Comparison of ENCODE assay signal across 8 cellular contexts in the genomic region with DNA sequence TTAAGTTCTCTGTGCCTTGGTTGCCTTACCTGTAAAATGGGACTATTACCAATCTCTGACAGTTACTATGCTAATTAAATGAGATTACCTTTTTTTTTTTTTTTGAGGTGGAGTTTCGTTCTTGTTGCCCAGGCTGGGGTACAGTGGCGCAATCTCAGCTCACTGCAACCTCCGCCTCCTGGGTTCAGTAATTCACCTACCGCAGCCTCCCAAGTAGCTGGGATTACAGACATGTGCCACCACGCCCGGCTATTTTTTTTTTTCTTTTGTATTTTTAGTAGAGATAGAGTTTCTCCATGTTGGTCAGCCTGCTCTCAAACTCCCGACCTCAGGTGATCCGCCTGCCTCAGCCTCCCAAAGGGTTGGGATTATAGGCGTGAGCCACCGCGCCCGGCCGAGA. TPM values are rescaled to one million over a fixed set of nuclear protein-coding genes. Genes with fewer than 3 reads are reported as not detected.
DNase-seq lines count a peak whose midpoint lies in the region; ATAC-seq, FAIRE-seq and TF ChIP-seq lines count a peak whose summit lies in the region.
"Not testable (repeated sequence)": the region's sequence is repeated elsewhere in the genome, so short reads cannot be mapped to it uniquely, and the experiment has no call there.

No MANE protein-coding gene starts in this region.

- DNase-seq in A549 (ENCODE audit: low read depth in 1 of 2, low spot score in 1 of 2); HFFc6; SJSA1 (ENCODE audit: low read depth in 1 of 2, low spot score in 2 of 2); esophagus muscularis mucosa (ENCODE audit: extremely low spot score); HepG2 (ENCODE audit: low spot score); sigmoid colon; transverse colon: not testable (repeated sequence)
- DNase-seq in MCF 10A (ENCODE audit: unreplicated experiment): peak; percentile 75

- H3K9ac ChIP-seq in HepG2 (ENCODE audit: insufficient read depth, low read depth, low read length): not testable (repeated sequence)

- H3K4me3 ChIP-seq in A549; SJSA1; esophagus muscularis mucosa; HepG2 (replicated peaks in 1 of 3; ENCODE audit: insufficient read depth in 1 of 3, low read depth in 2 of 3, low read length in 3 of 3); sigmoid colon; transverse colon: not testable (repeated sequence)

- ATAC-seq in A549, HepG2: not testable (repeated sequence)

- TF ChIP-seq RAD21 in A549 (conservative IDR thresholded peaks at IDR 0.05 in 1 of 2, IDR thresholded peaks at IDR 0.05 in 1 of 2); HepG2 (CRISPR knock-in tag; IDR thresholded peaks at IDR 0.05): not testable (repeated sequence)

- TF ChIP-seq EP300 in A549 (IDR thresholded peaks at IDR 0.05); esophagus muscularis mucosa (IDR thresholded peaks at IDR 0.05); HepG2 (IDR thresholded peaks at IDR 0.05; ENCODE audit: low read depth in 2 of 2, low read length in 2 of 2); HepG2 (CRISPR knock-in tag; IDR thresholded peaks at IDR 0.05; ENCODE audit: borderline replicate concordance); sigmoid colon (IDR thresholded peaks at IDR 0.05); transverse colon (IDR thresholded peaks at IDR 0.05; ENCODE audit: low read depth): not testable (repeated sequence)

- TSS peak; percentile 26 for BruUV-seq in MCF 10A (replicated peaks; lab: Mats Ljungman, UMichigan)
- not testable (repeated sequence) for BruUV-seq in HepG2 (replicated peaks; lab: Mats Ljungman, UMichigan)

- H3K4me1 Mint-ChIP-seq in HFFc6 (ENCODE audit: low read depth): peaks cover 64% of the 10 kb centered on the region
- H3K4me1 Mint-ChIP-seq in MCF 10A (ENCODE audit: insufficient read depth, unreplicated experiment): peaks cover 63% of the 10 kb centered on the region

- peak overlapping the region; percentile 98 for H3K27ac Mint-ChIP-seq in HFFc6
- H3K27ac Mint-ChIP-seq in MCF 10A (ENCODE audit: low read depth, unreplicated experiment): peak overlapping the region; percentile 88

- H3K4me2 ChIP-seq in A549: peak overlapping the region; percentile 89
- not testable (repeated sequence) for H3K4me2 ChIP-seq in HepG2 (ENCODE audit: low read depth, low read length)

- not testable (repeated sequence) for H3K79me2 ChIP-seq in HepG2 (ENCODE audit: insufficient read depth, low read length)

- TF ChIP-seq POLR2A in A549 (IDR thresholded peaks at IDR 0.05; ENCODE audit: low read length); esophagus muscularis mucosa (IDR thresholded peaks at IDR 0.05; ENCODE audit: low read depth); HepG2 (IDR thresholded peaks at IDR 0.05; ENCODE audit: insufficient read depth in 1 of 2, low read depth in 2 of 2, low read length in 2 of 2); sigmoid colon (IDR thresholded peaks at IDR 0.05); transverse colon (IDR thresholded peaks at IDR 0.05): not testable (repeated sequence)

- POLR2A ChIA-PET in A549 (lab: Yijun Ruan, JAX) (interaction anchor here (1.4 to 1.6 kb wide), 2 partner anchors 11 to 13 kb away, joined by 3 to 7 read pairs; no protein-coding TSS in a partner anchor), MCF 10A (lab: Yijun Ruan, JAX) (interaction anchor here (0.7 to 4.6 kb wide), 20 partner anchors 10 to 217 kb away, joined by 3 to 40 read pairs (median 8); no protein-coding TSS in a partner anchor)
- POLR2A ChIA-PET in HepG2 (lab: Yijun Ruan, JAX): not testable (repeated sequence)

- not testable (repeated sequence) for FAIRE-seq in A549 (lab: Jason Lieb, UNC); HepG2 (lab: Jason Lieb, UNC)

- TF ChIP-seq CTCF in A549 (IDR thresholded peaks at IDR 0.05); HFFc6 (IDR thresholded peaks at IDR 0.05); MCF 10A (IDR thresholded peaks at IDR 0.05; ENCODE audit: unreplicated experiment); esophagus muscularis mucosa (IDR thresholded peaks at IDR 0.05); HepG2 (CRISPR knock-in tag; IDR thresholded peaks at IDR 0.05); sigmoid colon (IDR thresholded peaks at IDR 0.05); transverse colon (IDR thresholded peaks at IDR 0.05): not testable (repeated sequence)

- H3K4me3 Mint-ChIP-seq in HFFc6: peak overlapping the region; percentile 92; the same call in 1 of the 2 replicates
- H3K4me3 Mint-ChIP-seq in MCF 10A (ENCODE audit: unreplicated experiment): peak overlapping the region; percentile 92

- intact Hi-C loops in MCF 10A (cut with micrococcal nuclease): loop anchor here (1.0 to 5.0 kb wide), 3 partner anchors 33 to 78 kb away; no protein-coding TSS in a partner anchor
- intact Hi-C loops in esophagus muscularis mucosa (cut with DNase I): loop anchor here (5.0 kb wide), 1 partner anchor 48 kb away; no protein-coding TSS in a partner anchor
- intact Hi-C loops in HepG2 (cut with micrococcal nuclease; ENCODE audit: unreplicated experiment): loop anchor here (5.0 kb wide), 1 partner anchor 447 kb away; no protein-coding TSS in a partner anchor
- intact Hi-C loops in sigmoid colon (cut with DNase I); transverse colon (cut with DNase I; ENCODE audit: low total_unique reads): not testable (repeated sequence)

- not testable (repeated sequence) for H2AFZ ChIP-seq in HepG2 (ENCODE audit: low read length)

- peak overlapping the region; percentile 95 to 96 for H3K27ac ChIP-seq in A549
- H3K27ac ChIP-seq in SJSA1: peak overlapping the region; percentile 84
- peak overlapping the region in 3 of 4 donors; percentile 75 to 78 (median 76) for H3K27ac ChIP-seq in esophagus muscularis mucosa (replicated peaks in 1 of 4)
- H3K27ac ChIP-seq in HepG2 (ENCODE audit: extremely low read length, insufficient read depth, low read length): not testable (repeated sequence)
- H3K27ac ChIP-seq in sigmoid colon: peak overlapping the region; percentile 70 to 80 (median 74)
- peak overlapping the region; percentile 56 to 77 (median 63) for H3K27ac ChIP-seq in transverse colon

- not testable (repeated sequence) for H3K27me3 ChIP-seq in SJSA1 (replicated peaks); esophagus muscularis mucosa; HepG2 (ENCODE audit: control insufficient read depth in 1 of 2, insufficient read depth in 2 of 2, low read length in 2 of 2); sigmoid colon; transverse colon

- H3K36me3 Mint-ChIP-seq in HFFc6 (ENCODE audit: low read depth): not testable (repeated sequence)
- H3K36me3 Mint-ChIP-seq in MCF 10A (ENCODE audit: insufficient read depth, unreplicated experiment): peaks cover 12% of the 10 kb centered on the region

- H3K36me3 ChIP-seq in SJSA1; esophagus muscularis mucosa; HepG2 (replicated peaks in 1 of 2; ENCODE audit: control insufficient read depth in 1 of 2, insufficient read depth in 2 of 2, low read length in 2 of 2); sigmoid colon; transverse colon: not testable (repeated sequence)

- not testable (repeated sequence) for H3K9me3 ChIP-seq in A549; SJSA1 (replicated peaks); esophagus muscularis mucosa; HepG2 (ENCODE audit: low read length); sigmoid colon; transverse colon

- not testable (repeated sequence) for H4K20me1 ChIP-seq in HepG2 (ENCODE audit: insufficient read depth, low read length)

- WGBS in A549 (ENCODE audit: missing lambda C conversion rate): 88% methylated on average over 13 of the region's 13 CpGs
- WGBS in esophagus muscularis mucosa: 94% methylated on average over 13 of the region's 13 CpGs
- 98% methylated on average over 13 of the region's 13 CpGs for WGBS in HepG2 (ENCODE audit: low lambda C conversion rate)
- 40 to 79% methylated on average over 13 of the region's 13 CpGs for WGBS in sigmoid colon, 2 donors
- 66 to 67% methylated on average over 4 to 13 of the region's 13 CpGs for WGBS in transverse colon (ENCODE audit: low coverage in 1 of 2), 2 donors

- in situ Hi-C loops in HepG2 (cut with HindIII; ENCODE audit: extremely low pct_ligation_motif_present, low pct_unique_long_range_greater_than_20kb); transverse colon (cut with MboI; ENCODE audit: low pct_ligation_motif_present in 1 of 4, low pct_unique_long_range_greater_than_20kb in 1 of 4, low sequenced_read_pairs in 3 of 4): not testable (repeated sequence)

- H3K9me3 Mint-ChIP-seq in HFFc6; MCF 10A (ENCODE audit: unreplicated experiment): not testable (repeated sequence)

- CTCF ChIA-PET in A549 (lab: Yijun Ruan, JAX): interaction anchor here (0.9 to 7.9 kb wide), 9 partner anchors 9 to 217 kb away, joined by 3 to 47 read pairs (median 4); no protein-coding TSS in a partner anchor
- CTCF ChIA-PET in MCF 10A (lab: Yijun Ruan, JAX): interaction anchor here (0.6 to 6.3 kb wide), 7 partner anchors 34 to 171 kb away, joined by 3 to 38 read pairs (median 5); no protein-coding TSS in a partner anchor
- CTCF ChIA-PET in HepG2 (lab: Yijun Ruan, JAX; ENCODE audit: low intra/inter-chr PET ratio, low total read pairs): not testable (repeated sequence)

- H3K27me3 Mint-ChIP-seq in HFFc6 (ENCODE audit: insufficient read depth); MCF 10A (ENCODE audit: insufficient read depth, unreplicated experiment): not testable (repeated sequence)

- H3K4me1 ChIP-seq in A549: peaks cover 69% of the 10 kb centered on the region
- H3K4me1 ChIP-seq in SJSA1 (replicated peaks): peaks cover 52% of the 10 kb centered on the region
- peaks cover 17 to 37% (median 32%) of the 10 kb centered on the region in 4 donors for H3K4me1 ChIP-seq in esophagus muscularis mucosa
- peaks cover 16% of the 10 kb centered on the region for H3K4me1 ChIP-seq in HepG2 (ENCODE audit: insufficient read depth, low read length)
- peaks cover 0 to 33% (median 29%) of the 10 kb centered on the region in 4 donors for H3K4me1 ChIP-seq in sigmoid colon
- H3K4me1 ChIP-seq in transverse colon: peaks cover 2 to 31% (median 9%) of the 10 kb centered on the region in 4 donors

RNA-seq across cellular contexts. Expression of gene EVL, which starts 35.2 kb away (rescaled TPM):
- polyA plus RNA-seq in A549 (2011; rRNA removed) (14.8 and 17.0 TPM in 2 replicates), A549 (2017; fragmentation: RNase III; extraction: RNeasy Plus Mini Kit Qiagen cat#74134 plus additional on column Dnase treatment) (30.1 to 32.9 TPM (median 30.6 TPM) in 3 replicates), HepG2 (2011; rRNA removed) (28.7 and 31.2 TPM in 2 replicates), sigmoid colon (100 to 1,000 TPM in 1 of 3 donors, 1 to 10 TPM in 2; 6.5 to 100 (median 8.4) TPM)
- 22.7 and 24.5 TPM in 2 replicates for polyA plus RNA-seq in A549 (2012; cell fraction: cytosol; rRNA removed)
- polyA plus RNA-seq in A549 (2012; cell fraction: nucleus; rRNA removed): 86.6 and 98.4 TPM in 2 replicates
- polyA minus RNA-seq in A549 (2011; rRNA and poly(A)+ RNA removed): 19.2 and 21.8 TPM in 2 replicates
- 1 to 10 TPM; 1.2 to 4.8 (median 2.0) TPM for total RNA-seq in HFFc6 (2021; fragmentation: NEBNext Ultra II Directional; extraction: Animal tissue kit (Norgen Biotek cat#: 25700))
- total RNA-seq in SJSA1 (2014; rRNA removed; shearing (Covaris generic)): 10.8 and 11.0 TPM in 2 replicates
- total RNA-seq in MCF 10A (2022) (52.5 and 55.4 TPM in 2 replicates), esophagus muscularis mucosa (10 to 100 TPM; 27.0 to 43.9 (median 37.3) TPM), HepG2 (2016; rRNA removed; fragmentation: Illumina TruSeq; extraction: Trizol) (10.5 and 15.1 TPM in 2 replicates), sigmoid colon (10 to 100 TPM; 26.4 to 56.2 (median 38.5) TPM), transverse colon (10 to 100 TPM; 22.8 to 86.4 (median 45.2) TPM)
- total RNA-seq in HepG2 (2016; cell fraction: cytosol; rRNA removed; fragmentation: Illumina TruSeq; extraction: Trizol; ENCODE audit: low read depth): 23.1 and 32.6 TPM in 2 replicates
- 10.2 and 17.0 TPM in 2 replicates for total RNA-seq in HepG2 (2016; cell fraction: insoluble cytoplasmic fraction; rRNA removed; fragmentation: Illumina TruSeq; extraction: Trizol)
- 35.4 and 40.2 TPM in 2 replicates for total RNA-seq in HepG2 (2016; cell fraction: membrane; rRNA removed; fragmentation: Illumina TruSeq; extraction: Trizol)
- total RNA-seq in HepG2 (2016; cell fraction: nucleus; rRNA removed; fragmentation: Illumina TruSeq; extraction: Trizol): 23.3 and 27.6 TPM in 2 replicates
- polyA plus RNA-seq in HepG2 (2011; cell fraction: cytosol; rRNA removed): 12.0 and 12.7 TPM in 2 replicates
- 124 and 138 TPM in 2 replicates for polyA plus RNA-seq in HepG2 (2011; cell fraction: nucleus; rRNA removed)
- polyA plus RNA-seq in HepG2 (2012): 29.8 and 33.6 TPM in 2 replicates
- polyA plus RNA-seq in HepG2 (2016; cell fraction: cytosol; fragmentation: Illumina TruSeq; extraction: Trizol; ENCODE audit: low read depth): 101 and 109 TPM in 2 replicates
- 23.4 and 35.8 TPM in 2 replicates for polyA plus RNA-seq in HepG2 (2016; cell fraction: insoluble cytoplasmic fraction; fragmentation: Illumina TruSeq; extraction: Trizol; ENCODE audit: low read depth)
- 114 and 115 TPM in 2 replicates for polyA plus RNA-seq in HepG2 (2016; cell fraction: membrane; fragmentation: Illumina TruSeq; extraction: Trizol; ENCODE audit: low read depth)
- polyA plus RNA-seq in HepG2 (2016; cell fraction: nucleus; fragmentation: Illumina TruSeq; extraction: Trizol; ENCODE audit: insufficient read depth, low read depth): 87.0 and 99.6 TPM in 2 replicates
- polyA minus RNA-seq in HepG2 (2011; rRNA and poly(A)+ RNA removed; ENCODE audit: low replicate concordance): 11.3 and 23.0 TPM in 2 replicates
- polyA minus RNA-seq in HepG2 (2011; cell fraction: cytosol; rRNA and poly(A)+ RNA removed): 13.0 and 14.0 TPM in 2 replicates
- 31.1 and 31.2 TPM in 2 replicates for polyA minus RNA-seq in HepG2 (2011; cell fraction: nucleus; rRNA and poly(A)+ RNA removed)
